8 cellular contexts compared by ENCODE assay signal in genomic region chr1:231584117-231584516, GRCh38. TPM values are rescaled to one million over a fixed set of nuclear protein-coding genes. Genes with fewer than 3 reads are reported as not detected.
DNase-seq lines count a peak whose midpoint lies in the region; ATAC-seq, FAIRE-seq and TF ChIP-seq lines count a peak whose summit lies in the region.

No MANE protein-coding gene starts in this region.

- H2BK5ac ChIP-seq in trophoblast cell (ENCODE audit: low read depth, low read length, poor library complexity): no peak overlapping the region

- H4K91ac ChIP-seq in trophoblast cell (ENCODE audit: low read depth, low read length): no peak overlapping the region

- in situ Hi-C loops in GM12878 (cut with MboI): no loop called here

- RAD21 ChIA-PET in GM12878 (lab: Charles Lee; ENCODE audit: unreplicated experiment): interaction anchor here (0.6 to 1.8 kb wide), 3 partner anchors 221 to 227 kb away, joined by 3 to 7 read pairs (median 6); no protein-coding TSS in a partner anchor

- no peak for TF ChIP-seq EP300 in GM12878 (IDR thresholded peaks at IDR 0.05; ENCODE audit: borderline replicate concordance in 1 of 2, control insufficient read depth in 1 of 2, low read depth in 2 of 2, low read length in 2 of 2)

- SMC1A ChIA-PET in GM12878 (lab: Charles Lee; ENCODE audit: uncharacterized antibody, unreplicated experiment): interaction anchor here (1.0 to 1.5 kb wide), 2 partner anchors 22 to 227 kb away, joined by 3 to 5 read pairs; no protein-coding TSS in a partner anchor

- H3K4me2 ChIP-seq in GM12878 (ENCODE audit: control insufficient read depth, insufficient read depth) (no peak overlapping the region), trophoblast cell (ENCODE audit: low read length) (no peak overlapping the region)

- H3K27me3 ChIP-seq in GM12878 (replicated peaks in 1 of 2; ENCODE audit: control insufficient read depth in 2 of 2, insufficient read depth in 2 of 2, low read length in 1 of 2): no peaks in the 10 kb centered on the region
- no peaks in the 10 kb centered on the region for H3K27me3 ChIP-seq in trophoblast cell (ENCODE audit: insufficient read depth, low read length)

- TF ChIP-seq CTCF in GM12878 (IDR thresholded peaks at IDR 0.05 in 2 of 3, conservative IDR thresholded peaks at IDR 0.05 in 1 of 3; ENCODE audit: control insufficient read depth in 2 of 3, extremely low read depth in 1 of 3, insufficient read depth in 1 of 3, low read depth in 3 of 3, low read length in 3 of 3): peak; percentile 8 to 61 (median 16); a peak in 2 of 6 replicates

- H2BK12ac ChIP-seq in trophoblast cell (ENCODE audit: low read length): no peak overlapping the region

- H4K8ac ChIP-seq in trophoblast cell (ENCODE audit: low read depth, low read length): no peak overlapping the region

- intact Hi-C loops in GM12878 (cut with micrococcal nuclease; ENCODE audit: unreplicated experiment): no loop called here

- BruUV-seq in GM12878 (replicated peaks; lab: Mats Ljungman, UMichigan): no TSS peak

- no peak overlapping the region for H3K23ac ChIP-seq in trophoblast cell (ENCODE audit: low read length)

- no peak overlapping the region for H3K18ac ChIP-seq in trophoblast cell (ENCODE audit: low read length)

- no peak overlapping the region for H3K14ac ChIP-seq in trophoblast cell (ENCODE audit: low read length)

- no peak overlapping the region for H3K27ac ChIP-seq in GM12878 (ENCODE audit: control insufficient read depth, insufficient read depth)
- H3K27ac ChIP-seq in trophoblast cell (ENCODE audit: low read depth, low read length): no peak overlapping the region

- FAIRE-seq in GM12878 (lab: Jason Lieb, UNC): no peak

- WGBS in GM12878 (ENCODE audit: insufficient coverage, insufficient replicate concordance, low lambda C conversion rate, missing lambda C conversion rate): 22% methylated on average over 3 of the region's 3 CpGs
- no CpG with 5 or more reads among the region's 3 CpGs for WGBS in trophoblast cell (ENCODE audit: extremely low coverage, insufficient coverage, insufficient read length)

- ATAC-seq in GM12878 (peak; percentile 55; the same call in 1 of the 3 replicates), HG03159 (IDR thresholded peaks at IDR 0.05; ENCODE audit: unreplicated experiment) (no peak), HG02588 (IDR thresholded peaks at IDR 0.05; ENCODE audit: unreplicated experiment) (no peak)

- POLR2A ChIA-PET in GM12878 (lab: Charles Lee): no interaction called here

- H2AK5ac ChIP-seq in trophoblast cell (ENCODE audit: low read length): no peak overlapping the region

- H4K12ac ChIP-seq in trophoblast cell (ENCODE audit: low read depth, low read length): no peak overlapping the region

- no peaks in the 10 kb centered on the region for H3K79me2 ChIP-seq in GM12878 (ENCODE audit: control insufficient read depth, insufficient read depth, low read length)
- H3K79me2 ChIP-seq in trophoblast cell (ENCODE audit: control insufficient read depth, insufficient read depth, low read length, poor library complexity): no peaks in the 10 kb centered on the region

- TF ChIP-seq RAD21 in GM12878 (IDR thresholded peaks at IDR 0.05; ENCODE audit: insufficient read depth, low read depth, low read length): peak; percentile 41

- no peak overlapping the region for H2BK120ac ChIP-seq in trophoblast cell (ENCODE audit: insufficient read depth, low read length, poor library complexity)

- H4K20me1 ChIP-seq in GM12878 (ENCODE audit: control insufficient read depth, insufficient read depth): no peaks in the 10 kb centered on the region

- H3K4me1 ChIP-seq in GM12878 (ENCODE audit: control insufficient read depth, insufficient read depth, low read length) (no peaks in the 10 kb centered on the region), trophoblast cell (ENCODE audit: control insufficient read depth in 1 of 2, insufficient read depth in 2 of 2, low read length in 2 of 2) (no peaks in the 10 kb centered on the region)

- DNase-seq in NCI-H1105 treated with DMSO at 0.1 percent for 48 hours (lab: John Stamatoyannopoulos, UW) (peak; percentile 5), NCI-H1105 (lab: John Stamatoyannopoulos, UW) (no peak), MV-4-11 (lab: John Stamatoyannopoulos, UW) (peak; percentile 65), GM12878 (ENCODE audit: low read depth, low spot score) (no peak), trophoblast cell (peak; percentile 2 to 41), OCI-M2 (lab: John Stamatoyannopoulos, UW; ENCODE audit: unreplicated experiment) (no peak)

- no peak overlapping the region for H3K9ac ChIP-seq in GM12878 (ENCODE audit: control insufficient read depth, insufficient read depth, low read length)
- no peak overlapping the region for H3K9ac ChIP-seq in trophoblast cell (ENCODE audit: low read length)

- H3K36me3 ChIP-seq in GM12878 (ENCODE audit: control insufficient read depth in 2 of 2, insufficient read depth in 2 of 2, low read length in 1 of 2) (no peaks in the 10 kb centered on the region), trophoblast cell (ENCODE audit: control insufficient read depth in 1 of 2, insufficient read depth in 2 of 2, low read length in 2 of 2) (no peaks in the 10 kb centered on the region)

- H2AFZ ChIP-seq in GM12878 (ENCODE audit: control insufficient read depth, low read depth, low read length) (no peak overlapping the region), trophoblast cell (ENCODE audit: insufficient read depth, low read length, poor library complexity) (no peak overlapping the region)

- CTCF ChIA-PET in GM12878 (lab: Yijun Ruan, JAX): interaction anchor here (0.8 to 1.6 kb wide), 7 partner anchors 8 to 229 kb away, joined by 3 to 13 read pairs (median 4); no protein-coding TSS in a partner anchor

- no peak overlapping the region for H3K4ac ChIP-seq in trophoblast cell (ENCODE audit: low read depth, low read length)

- no peak for TF ChIP-seq POLR2A in GM12878 (IDR thresholded peaks at IDR 0.05; ENCODE audit: low read depth, low read length)

- H3K4me3 ChIP-seq in GM12878 (no peak overlapping the region), trophoblast cell (ENCODE audit: low read depth, low read length) (no peak overlapping the region)

- no peaks in the 10 kb centered on the region for H3K9me3 ChIP-seq in GM12878 (replicated peaks; ENCODE audit: control insufficient read depth, insufficient read depth, low read length)
- H3K9me3 ChIP-seq in trophoblast cell (ENCODE audit: insufficient read depth, low read depth, low read length): no peaks in the 10 kb centered on the region

- no peaks in the 10 kb centered on the region for H3K79me1 ChIP-seq in trophoblast cell (ENCODE audit: low read length)

TF ChIP-seq in GM12878, 131 proteins besides CTCF, POLR2A, EP300 and RAD21:
- no peak for TF ChIP-seq YY1 (IDR thresholded peaks at IDR 0.05; ENCODE audit: low read depth, low read length)
- TF ChIP-seq JUNB (IDR thresholded peaks at IDR 0.05): no peak
- peak; percentile 42; the same call in 1 of the 2 replicates for TF ChIP-seq SMC3 (IDR thresholded peaks at IDR 0.05; ENCODE audit: borderline replicate concordance, low read length)

RNA-seq across cellular contexts. Expression of gene DISC1, which starts 42.5 kb away (rescaled TPM):
- 0.19 and 0.95 TPM in 2 replicates for total RNA-seq in GM12878 (2013; cell fraction: nucleolus; rRNA removed)
- total RNA-seq in GM12878 (2014; rRNA removed): 0.34 and 0.38 TPM in 2 replicates
- total RNA-seq in GM12878 (2014; rRNA removed; fragmentation: Illumina TruSeq; extraction: Trizol): 0.09 and 0.37 TPM in 2 replicates
- 0.61 and 0.72 TPM in 2 replicates for total RNA-seq in GM12878 (2021)
- 0.12 TPM for polyA plus RNA-seq in GM12878 (2011; ENCODE audit: low read depth)
- 0.14 and 0.16 TPM in 2 replicates for polyA plus RNA-seq in GM12878 (2011; rRNA removed)
- polyA plus RNA-seq in GM12878 (2011; cell fraction: cytosol; rRNA removed): 0.09 and 0.12 TPM in 2 replicates
- polyA plus RNA-seq in GM12878 (2011; cell fraction: nucleus; rRNA removed): 0.16 and 0.63 TPM in 2 replicates
- polyA plus RNA-seq in GM12878 (2012): 0.08 and 0.20 TPM in 2 replicates
- 0.08 and 0.16 TPM in 2 replicates for polyA plus RNA-seq in GM12878 (2014; fragmentation: Illumina TruSeq; extraction: Trizol)
- under 1 TPM in 1 of 2 experiments, not detected in 1; 0.05 TPM for polyA plus RNA-seq in GM12878 (2014; fragmentation: Nextera tagmentation; extraction: Ambion mirVana)
- polyA plus RNA-seq in GM12878 (2014; rRNA removed): 0.18 and 0.68 TPM in 2 replicates
- under 1 TPM; 0.19 TPM for polyA plus RNA-seq in GM12878 (2016; fragmentation: Nextera tagmentation; extraction: Ambion mirVana)
- 0.46 and 0.66 TPM in 2 replicates for polyA minus RNA-seq in GM12878 (2011; rRNA and poly(A)+ RNA removed)
- not detected in 2 replicates for polyA minus RNA-seq in GM12878 (2011; cell fraction: cytosol; rRNA and poly(A)+ RNA removed)
- polyA minus RNA-seq in GM12878 (2011; cell fraction: nucleus; rRNA and poly(A)+ RNA removed): 0.73 and 1.7 TPM in 2 replicates
- 1.8 and 2.0 TPM in 2 replicates for polyA plus RNA-seq in trophoblast cell (2013)

RNA-seq across cellular contexts. Expression of gene TSNAX, which starts 55.6 kb away (rescaled TPM):
- 73.1 and 76.7 TPM in 2 replicates for total RNA-seq in GM12878 (2013; cell fraction: nucleolus; rRNA removed)
- 25.4 and 29.3 TPM in 2 replicates for total RNA-seq in GM12878 (2014; rRNA removed)
- total RNA-seq in GM12878 (2014; rRNA removed; fragmentation: Illumina TruSeq; extraction: Trizol): 46.4 and 47.0 TPM in 2 replicates
- total RNA-seq in GM12878 (2021): 26.5 and 30.3 TPM in 2 replicates
- 12.0 TPM for polyA plus RNA-seq in GM12878 (2011; ENCODE audit: low read depth)
- polyA plus RNA-seq in GM12878 (2011; rRNA removed): 27.8 and 43.7 TPM in 2 replicates
- polyA plus RNA-seq in GM12878 (2011; cell fraction: cytosol; rRNA removed): 9.5 and 12.0 TPM in 2 replicates
- polyA plus RNA-seq in GM12878 (2011; cell fraction: nucleus; rRNA removed): 6.3 and 10.2 TPM in 2 replicates
- polyA plus RNA-seq in GM12878 (2012): 20.5 and 22.8 TPM in 2 replicates
- polyA plus RNA-seq in GM12878 (2014; fragmentation: Illumina TruSeq; extraction: Trizol): 36.2 and 44.6 TPM in 2 replicates
- polyA plus RNA-seq in GM12878 (2014; fragmentation: Nextera tagmentation; extraction: Ambion mirVana): 10 to 100 TPM; 35.0 to 42.4 TPM
- polyA plus RNA-seq in GM12878 (2014; rRNA removed): 21.6 and 24.8 TPM in 2 replicates
- polyA plus RNA-seq in GM12878 (2016; fragmentation: Nextera tagmentation; extraction: Ambion mirVana): 10 to 100 TPM; 47.0 to 49.7 TPM
- polyA minus RNA-seq in GM12878 (2011; rRNA and poly(A)+ RNA removed): 43.8 and 47.3 TPM in 2 replicates
- 8.0 and 9.4 TPM in 2 replicates for polyA minus RNA-seq in GM12878 (2011; cell fraction: cytosol; rRNA and poly(A)+ RNA removed)
- polyA minus RNA-seq in GM12878 (2011; cell fraction: nucleus; rRNA and poly(A)+ RNA removed): 11.4 and 13.8 TPM in 2 replicates
- 21.3 and 22.6 TPM in 2 replicates for polyA plus RNA-seq in trophoblast cell (2013)

Comparison
In these comparisons a context has a peak if more than half of its experiments do, and no peak if none do; other contexts are left out.
1. DNase-seq: peak in NCI-H1105 treated with DMSO at 0.1 percent for 48 hours (single experiment), MV-4-11 (single experiment) and trophoblast cell (2 of 2); none in NCI-H1105 (single experiment), GM12878 (single experiment) and OCI-M2 (single experiment).